Comparison of ENCODE assay signal across 34 cellular contexts in the genomic region with DNA sequence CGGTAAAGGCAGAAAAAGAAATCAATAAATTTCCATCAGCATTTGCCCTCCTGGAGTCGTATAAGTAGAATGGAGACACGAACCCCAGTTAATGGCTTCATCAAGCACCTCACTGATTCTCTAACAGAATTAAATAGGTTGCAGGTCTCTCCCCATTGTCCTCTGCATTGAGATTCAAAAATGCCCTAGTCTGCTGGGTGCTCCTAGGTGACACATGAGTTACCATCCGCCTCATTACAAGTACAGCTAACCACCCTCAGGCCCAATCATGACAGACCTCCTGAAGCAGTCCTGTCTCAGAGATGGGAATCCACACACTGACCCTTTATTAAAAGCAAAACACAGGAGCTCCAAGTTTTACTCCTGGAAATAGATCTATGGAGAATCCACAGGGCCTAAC. TPM values are rescaled to one million over a fixed set of nuclear protein-coding genes. Genes with fewer than 3 reads are reported as not detected.
"Had no signal": no experiment of that assay in that cellular context is flagged by ENCODE, and none has a peak within 500 bp of the region (broad histone marks: within the 10 kb centered on the region; RNA-seq: fewer than 3 reads in every experiment).

No MANE protein-coding gene starts in this region.

- H3K4me1 Mint-ChIP-seq: memory B cell; naive thymus-derived CD4-positive, alpha-beta T cell; nephron; neural crest cell had no signal

- H3K9me3 Mint-ChIP-seq: memory B cell; naive thymus-derived CD4-positive, alpha-beta T cell; nephron; neural crest cell; stimulated activated effector memory CD8-positive, alpha-beta T cell treated with anti-CD3 and anti-CD28 coated beads, Interleukin-12 subunit alpha, Interleukin-12 subunit beta, amount 100 ng/mL, for 72 hours; stimulated activated naive CD8-positive, alpha-beta T cell treated with anti-CD3 and anti-CD28 coated beads, Interleukin-15, Interleukin-2, amounts not matched to agents 100 ng/mL and 50 ng/mL, for 24 hours had no signal

- H3K27ac ChIP-seq: left ventricle myocardium inferior, pancreas, prostate gland, sigmoid colon, spleen, suprapubic skin, thoracic aorta, tibial artery, upper lobe of right lung had no signal

- H3K4me3 ChIP-seq: left ventricle myocardium inferior, mucosa of descending colon, pancreas, prostate gland, sigmoid colon, spleen, suprapubic skin, thoracic aorta, tibial artery, upper lobe of right lung had no signal

- H3K27ac Mint-ChIP-seq: memory B cell; naive thymus-derived CD4-positive, alpha-beta T cell; nephron; stimulated activated effector memory CD8-positive, alpha-beta T cell treated with anti-CD3 and anti-CD28 coated beads, Interleukin-12 subunit alpha, Interleukin-12 subunit beta, amount 100 ng/mL, for 72 hours; stimulated activated naive CD8-positive, alpha-beta T cell treated with anti-CD3 and anti-CD28 coated beads, Interleukin-15, Interleukin-2, amounts not matched to agents 100 ng/mL and 50 ng/mL, for 24 hours had no signal

- H3K27me3 Mint-ChIP-seq: memory B cell; stimulated activated naive CD8-positive, alpha-beta T cell treated with anti-CD3 and anti-CD28 coated beads, Interleukin-15, Interleukin-2, amounts not matched to agents 100 ng/mL and 50 ng/mL, for 24 hours had no signal

- H3K36me3 ChIP-seq: left ventricle myocardium inferior, pancreas, prostate gland, sigmoid colon, spleen, suprapubic skin, thoracic aorta, tibial artery, upper lobe of right lung had no signal

- H3K4me1 ChIP-seq: left ventricle myocardium inferior, pancreas, prostate gland, sigmoid colon, suprapubic skin, tibial artery, upper lobe of right lung had no signal

- ATAC-seq: mucosa of descending colon; naive thymus-derived CD4-positive, alpha-beta T cell; pancreas; right cardiac atrium; stimulated activated effector memory CD8-positive, alpha-beta T cell treated with anti-CD3 and anti-CD28 coated beads, Interleukin-12 subunit alpha, Interleukin-12 subunit beta, amount 100 ng/mL, for 72 hours; upper lobe of right lung had no signal

- FAIRE-seq: pancreas, small intestine, urothelium cell line had no signal

- H3K27me3 ChIP-seq: pancreas, sigmoid colon, spleen, suprapubic skin, tibial artery, upper lobe of right lung had no signal

- H3K36me3 Mint-ChIP-seq: memory B cell; naive thymus-derived CD4-positive, alpha-beta T cell; stimulated activated effector memory CD8-positive, alpha-beta T cell treated with anti-CD3 and anti-CD28 coated beads, Interleukin-12 subunit alpha, Interleukin-12 subunit beta, amount 100 ng/mL, for 72 hours had no signal

- H3K4me3 Mint-ChIP-seq: memory B cell; naive thymus-derived CD4-positive, alpha-beta T cell; nephron; neural crest cell; stimulated activated effector memory CD8-positive, alpha-beta T cell treated with anti-CD3 and anti-CD28 coated beads, Interleukin-12 subunit alpha, Interleukin-12 subunit beta, amount 100 ng/mL, for 72 hours; stimulated activated naive CD8-positive, alpha-beta T cell treated with anti-CD3 and anti-CD28 coated beads, Interleukin-15, Interleukin-2, amounts not matched to agents 100 ng/mL and 50 ng/mL, for 24 hours had no signal

- H3K9me3 ChIP-seq: left ventricle myocardium inferior, mucosa of descending colon, pancreas, prostate gland, sigmoid colon, spleen, suprapubic skin, thoracic aorta, tibial artery, upper lobe of right lung had no signal

- DNase-seq: islet precursor cell; left ventricle myocardium inferior; midbrain; mucosa of descending colon; naive thymus-derived CD4-positive, alpha-beta T cell; nucleus accumbens; pancreas; posterior cingulate gyrus; retina; right cardiac atrium; sigmoid colon; small intestine; spleen; stimulated activated CD4-positive, alpha-beta T cell treated with anti-CD3 and anti-CD28 coated beads, Interleukin-4, amount 100 ng/mL, for 24 hours; stimulated activated naive CD4-positive, alpha-beta T cell; trophoblast cell; upper lobe of right lung had no signal

RNA-seq across cellular contexts. Expression of gene BSX, which starts 48.9 kb away (rescaled TPM):
- total RNA-seq: kidney epithelial cell; left ventricle myocardium inferior; lower leg skin; lung microvascular endothelial cell; mesenteric fat pad; mucosa of descending colon; myocyte; naive thymus-derived CD4-positive, alpha-beta T cell; neural crest cell; osteoblast; pancreas; prostate gland; right cardiac atrium; sigmoid colon; spleen; subcutaneous adipose tissue; suprapubic skin; thoracic aorta; upper lobe of right lung had no signal
- polyA plus RNA-seq: naive thymus-derived CD4-positive, alpha-beta T cell; pancreas; right cardiac atrium; sigmoid colon; small intestine; spleen had no signal
